ENCODE assay signal across 10 cellular contexts in genomic region chr3:66609660-66610547, GRCh38.
DNase-seq lines count a peak whose midpoint lies in the region; ATAC-seq and TF ChIP-seq lines count a peak whose summit lies in the region.
"Had no signal": no experiment of that assay in that cellular context is flagged by ENCODE, and none has a peak within 500 bp of the region (broad histone marks: within the 10 kb centered on the region; RNA-seq: fewer than 3 reads in every experiment).

No MANE protein-coding gene starts in this region.

- WGBS in endodermal cell (ENCODE audit: insufficient coverage in 1 of 2, insufficient read length in 1 of 2), 2 experiments, result 64 to 67% methylated on average over 3 to 8 of the region's 8 CpGs

- H3K9me3 Mint-ChIP-seq in endodermal cell, result no peaks in the 10 kb centered on the region

- no peaks in the 10 kb centered on the region for H3K36me3 Mint-ChIP-seq in endodermal cell (ENCODE audit: low read depth)

- H3K4me3 Mint-ChIP-seq in endodermal cell, result no peak overlapping the region

- H3K9me3 ChIP-seq in endodermal cell (ENCODE audit: control insufficient read depth, low read length) (no peaks in the 10 kb centered on the region), uterus (no peaks in the 10 kb centered on the region)

- TF ChIP-seq POLR2A in uterus (IDR thresholded peaks at IDR 0.05), result no peak

- TF ChIP-seq CTCF in endodermal cell (conservative IDR thresholded peaks at IDR 0.05) (no peak), uterus (IDR thresholded peaks at IDR 0.05) (no peak)

- no peak for ATAC-seq in GM19351 (IDR thresholded peaks at IDR 0.05; ENCODE audit: unreplicated experiment)

- H3K27me3 ChIP-seq in endodermal cell (ENCODE audit: control insufficient read depth, insufficient read depth, low read length, poor library complexity, severe bottlenecking) (no peaks in the 10 kb centered on the region), uterus (no peaks in the 10 kb centered on the region)

- H3K27me3 Mint-ChIP-seq in endodermal cell (ENCODE audit: insufficient read depth), result no peaks in the 10 kb centered on the region

- DNase-seq in HS-27A (ENCODE audit: low read depth) (peak; percentile 87), NCI-H69 (lab: John Stamatoyannopoulos, UW) (peak; percentile 92), endodermal cell (peak; percentile 89), retina (peak; percentile 56), NCI-H187 (lab: John Stamatoyannopoulos, UW) (no peak), uterus (no peak)
- no peak for DNase-seq in activated CD4-positive, CD25-positive, alpha-beta regulatory T cell (lab: John Stamatoyannopoulos, UW)
- DNase-seq: T-helper 9 cell had no signal

- H3K36me3 ChIP-seq in endodermal cell (ENCODE audit: control insufficient read depth, insufficient read depth, low read length) (no peaks in the 10 kb centered on the region), uterus (no peaks in the 10 kb centered on the region)

- intact Hi-C loops in uterus (cut with DNase I; ENCODE audit: low total_unique reads), result no loop called here

- H3K4me3 ChIP-seq in endodermal cell (ENCODE audit: low read length) (no peak overlapping the region), uterus (no peak overlapping the region)

- H3K27ac ChIP-seq in endodermal cell (ENCODE audit: low read depth, low read length), result peak overlapping the region; percentile 61
- H3K27ac ChIP-seq in uterus, result no peak overlapping the region
- H3K27ac ChIP-seq: KMS-11 had no signal

- peak overlapping the region; percentile 76 for H3K27ac Mint-ChIP-seq in endodermal cell

- peaks cover 5% of the 10 kb centered on the region for H3K4me1 ChIP-seq in endodermal cell (ENCODE audit: control insufficient read depth, insufficient read depth, low read length)
- H3K4me1 ChIP-seq in uterus, result no peaks in the 10 kb centered on the region

- no peak overlapping the region for H3K9ac ChIP-seq in endodermal cell (ENCODE audit: extremely low read depth, low read length, poor library complexity, severe bottlenecking)
- H3K9ac ChIP-seq: KMS-11 had no signal

- H3K4me1 Mint-ChIP-seq in endodermal cell, result peaks cover 23% of the 10 kb centered on the region

Comparison
In these comparisons a context has a peak if more than half of its experiments do, and no peak if none do; other contexts are left out.
1. DNase-seq: peak in HS-27A (single experiment), NCI-H69 (single experiment), endodermal cell (single experiment) and retina (single experiment); none in NCI-H187 (0 of 2), activated CD4-positive, CD25-positive, alpha-beta regulatory T cell (0 of 4) and uterus (0 of 2).